ENCODE assay signal across 1 cellular context in the genomic region with DNA sequence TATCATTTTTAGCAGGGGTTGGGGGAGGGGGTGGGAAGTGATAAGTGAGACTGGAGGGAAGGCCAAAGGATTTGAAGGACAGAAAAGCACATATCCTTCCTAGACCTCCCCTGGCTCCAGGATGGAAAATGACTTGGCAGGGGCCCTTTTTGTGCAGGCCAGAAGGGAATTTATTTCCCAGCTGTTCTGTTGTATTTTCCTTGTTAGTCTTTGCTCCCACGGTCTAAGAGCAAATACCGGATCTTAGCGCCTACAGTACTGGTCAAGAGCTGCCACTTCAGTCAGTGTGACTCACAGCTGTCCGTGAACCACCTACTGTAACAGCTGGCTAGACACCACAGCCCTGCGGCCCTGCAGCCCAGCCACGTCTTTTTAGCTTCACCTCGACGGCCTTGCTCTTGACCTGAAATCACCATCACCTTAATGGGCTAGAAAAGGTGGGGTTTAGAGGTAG.
TF ChIP-seq lines count a peak whose summit lies in the region.

No MANE protein-coding gene starts in this region.

TF ChIP-seq in HepG2, 621 proteins besides CTCF, POLR2A, EP300 and RAD21 (continued from another document and continues in another):
- TF ChIP-seq, protein P1, sequence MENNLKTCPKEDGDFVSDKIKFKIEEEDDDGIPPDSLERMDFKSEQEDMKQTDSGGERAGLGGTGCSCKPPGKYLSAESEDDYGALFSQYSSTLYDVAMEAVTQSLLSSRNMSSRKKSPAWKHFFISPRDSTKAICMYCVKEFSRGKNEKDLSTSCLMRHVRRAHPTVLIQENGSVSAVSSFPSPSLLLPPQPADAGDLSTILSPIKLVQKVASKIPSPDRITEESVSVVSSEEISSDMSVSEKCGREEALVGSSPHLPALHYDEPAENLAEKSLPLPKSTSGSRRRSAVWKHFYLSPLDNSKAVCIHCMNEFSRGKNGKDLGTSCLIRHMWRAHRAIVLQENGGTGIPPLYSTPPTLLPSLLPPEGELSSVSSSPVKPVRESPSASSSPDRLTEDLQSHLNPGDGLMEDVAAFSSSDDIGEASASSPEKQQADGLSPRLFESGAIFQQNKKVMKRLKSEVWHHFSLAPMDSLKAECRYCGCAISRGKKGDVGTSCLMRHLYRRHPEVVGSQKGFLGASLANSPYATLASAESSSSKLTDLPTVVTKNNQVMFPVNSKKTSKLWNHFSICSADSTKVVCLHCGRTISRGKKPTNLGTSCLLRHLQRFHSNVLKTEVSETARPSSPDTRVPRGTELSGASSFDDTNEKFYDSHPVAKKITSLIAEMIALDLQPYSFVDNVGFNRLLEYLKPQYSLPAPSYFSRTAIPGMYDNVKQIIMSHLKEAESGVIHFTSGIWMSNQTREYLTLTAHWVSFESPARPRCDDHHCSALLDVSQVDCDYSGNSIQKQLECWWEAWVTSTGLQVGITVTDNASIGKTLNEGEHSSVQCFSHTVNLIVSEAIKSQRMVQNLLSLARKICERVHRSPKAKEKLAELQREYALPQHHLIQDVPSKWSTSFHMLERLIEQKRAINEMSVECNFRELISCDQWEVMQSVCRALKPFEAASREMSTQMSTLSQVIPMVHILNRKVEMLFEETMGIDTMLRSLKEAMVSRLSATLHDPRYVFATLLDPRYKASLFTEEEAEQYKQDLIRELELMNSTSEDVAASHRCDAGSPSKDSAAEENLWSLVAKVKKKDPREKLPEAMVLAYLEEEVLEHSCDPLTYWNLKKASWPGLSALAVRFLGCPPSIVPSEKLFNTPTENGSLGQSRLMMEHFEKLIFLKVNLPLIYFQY (CRISPR knock-in tag; IDR thresholded peaks at IDR 0.05; ENCODE audit: borderline replicate concordance): 0 out of 2 replicates have a peak, but pooled peaks have one; percentile 22
- TF ChIP-seq, protein P2, sequence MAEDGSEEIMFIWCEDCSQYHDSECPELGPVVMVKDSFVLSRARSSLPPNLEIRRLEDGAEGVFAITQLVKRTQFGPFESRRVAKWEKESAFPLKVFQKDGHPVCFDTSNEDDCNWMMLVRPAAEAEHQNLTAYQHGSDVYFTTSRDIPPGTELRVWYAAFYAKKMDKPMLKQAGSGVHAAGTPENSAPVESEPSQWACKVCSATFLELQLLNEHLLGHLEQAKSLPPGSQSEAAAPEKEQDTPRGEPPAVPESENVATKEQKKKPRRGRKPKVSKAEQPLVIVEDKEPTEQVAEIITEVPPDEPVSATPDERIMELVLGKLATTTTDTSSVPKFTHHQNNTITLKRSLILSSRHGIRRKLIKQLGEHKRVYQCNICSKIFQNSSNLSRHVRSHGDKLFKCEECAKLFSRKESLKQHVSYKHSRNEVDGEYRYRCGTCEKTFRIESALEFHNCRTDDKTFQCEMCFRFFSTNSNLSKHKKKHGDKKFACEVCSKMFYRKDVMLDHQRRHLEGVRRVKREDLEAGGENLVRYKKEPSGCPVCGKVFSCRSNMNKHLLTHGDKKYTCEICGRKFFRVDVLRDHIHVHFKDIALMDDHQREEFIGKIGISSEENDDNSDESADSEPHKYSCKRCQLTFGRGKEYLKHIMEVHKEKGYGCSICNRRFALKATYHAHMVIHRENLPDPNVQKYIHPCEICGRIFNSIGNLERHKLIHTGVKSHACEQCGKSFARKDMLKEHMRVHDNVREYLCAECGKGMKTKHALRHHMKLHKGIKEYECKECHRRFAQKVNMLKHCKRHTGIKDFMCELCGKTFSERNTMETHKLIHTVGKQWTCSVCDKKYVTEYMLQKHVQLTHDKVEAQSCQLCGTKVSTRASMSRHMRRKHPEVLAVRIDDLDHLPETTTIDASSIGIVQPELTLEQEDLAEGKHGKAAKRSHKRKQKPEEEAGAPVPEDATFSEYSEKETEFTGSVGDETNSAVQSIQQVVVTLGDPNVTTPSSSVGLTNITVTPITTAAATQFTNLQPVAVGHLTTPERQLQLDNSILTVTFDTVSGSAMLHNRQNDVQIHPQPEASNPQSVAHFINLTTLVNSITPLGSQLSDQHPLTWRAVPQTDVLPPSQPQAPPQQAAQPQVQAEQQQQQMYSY (CRISPR knock-in tag; IDR thresholded peaks at IDR 0.05): no peak
- TF ChIP-seq ETV5 (CRISPR knock-in tag; IDR thresholded peaks at IDR 0.05; ENCODE audit: borderline replicate concordance) (peak; percentile 93), ZNF354B (CRISPR knock-in tag; IDR thresholded peaks at IDR 0.05) (no peak), NR2F2 (IDR thresholded peaks at IDR 0.05; ENCODE audit: borderline replicate concordance, low read depth) (no peak; the same call in 1 of the 2 replicates), ZNF124 (CRISPR knock-in tag; IDR thresholded peaks at IDR 0.05) (peak; percentile 34; the same call in 1 of the 2 replicates), ZNF644 (CRISPR knock-in tag; IDR thresholded peaks at IDR 0.05; ENCODE audit: low read depth) (no peak), SOX13 (IDR thresholded peaks at IDR 0.05) (no peak), SOX13 (CRISPR knock-in tag; conservative IDR thresholded peaks at IDR 0.05 in 1 of 2, IDR thresholded peaks at IDR 0.05 in 1 of 2) (peak in 1 of 2 experiments; percentile 61; a peak in 1 of 4 replicates), SOX6 (IDR thresholded peaks at IDR 0.05) (no peak), SOX6 (CRISPR knock-in tag; IDR thresholded peaks at IDR 0.05) (peak; percentile 70), SRSF1 (optimal IDR thresholded peaks at IDR 0.05; ENCODE audit: low read depth, low read length) (no peak), ZNF773 (CRISPR knock-in tag; IDR thresholded peaks at IDR 0.05; ENCODE audit: borderline replicate concordance) (no peak), ZNF567 (CRISPR knock-in tag; IDR thresholded peaks at IDR 0.05; ENCODE audit: borderline replicate concordance) (no peak), GFI1 (CRISPR knock-in tag; IDR thresholded peaks at IDR 0.05; ENCODE audit: borderline replicate concordance) (peak; percentile 35; the same call in 1 of the 2 replicates), ZNF160 (CRISPR knock-in tag; IDR thresholded peaks at IDR 0.05) (no peak; the same call in 1 of the 2 replicates), HOXA3 (CRISPR knock-in tag; IDR thresholded peaks at IDR 0.05) (peak; percentile 82), ISL2 (CRISPR knock-in tag; IDR thresholded peaks at IDR 0.05) (0 out of 2 replicates have a peak, but pooled peaks have one; percentile 22), ZNF205 (CRISPR knock-in tag; IDR thresholded peaks at IDR 0.05) (no peak), ELF4 (CRISPR knock-in tag; IDR thresholded peaks at IDR 0.05; ENCODE audit: borderline replicate concordance) (0 out of 2 replicates have a peak, but pooled peaks have one; percentile 37), ZNF24 (IDR thresholded peaks at IDR 0.05) (0 out of 2 replicates have a peak, but pooled peaks have one; percentile 22), GATAD2A (CRISPR knock-in tag; IDR thresholded peaks at IDR 0.05) (peak; percentile 92), ZFP62 (CRISPR knock-in tag; IDR thresholded peaks at IDR 0.05) (no peak), ZNF614 (CRISPR knock-in tag; IDR thresholded peaks at IDR 0.05; ENCODE audit: borderline replicate concordance) (peak; percentile 68; the same call in 1 of the 2 replicates)
- TF ChIP-seq, protein P3, sequence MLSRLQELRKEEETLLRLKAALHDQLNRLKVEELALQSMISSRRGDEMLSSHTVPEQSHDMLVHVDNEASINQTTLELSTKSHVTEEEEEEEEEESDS (CRISPR knock-in tag; IDR thresholded peaks at IDR 0.05; ENCODE audit: borderline replicate concordance): no peak
- TF ChIP-seq, protein P4, sequence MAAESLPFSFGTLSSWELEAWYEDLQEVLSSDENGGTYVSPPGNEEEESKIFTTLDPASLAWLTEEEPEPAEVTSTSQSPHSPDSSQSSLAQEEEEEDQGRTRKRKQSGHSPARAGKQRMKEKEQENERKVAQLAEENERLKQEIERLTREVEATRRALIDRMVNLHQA (CRISPR knock-in tag; IDR thresholded peaks at IDR 0.05): no peak
- TF ChIP-seq, protein P5, sequence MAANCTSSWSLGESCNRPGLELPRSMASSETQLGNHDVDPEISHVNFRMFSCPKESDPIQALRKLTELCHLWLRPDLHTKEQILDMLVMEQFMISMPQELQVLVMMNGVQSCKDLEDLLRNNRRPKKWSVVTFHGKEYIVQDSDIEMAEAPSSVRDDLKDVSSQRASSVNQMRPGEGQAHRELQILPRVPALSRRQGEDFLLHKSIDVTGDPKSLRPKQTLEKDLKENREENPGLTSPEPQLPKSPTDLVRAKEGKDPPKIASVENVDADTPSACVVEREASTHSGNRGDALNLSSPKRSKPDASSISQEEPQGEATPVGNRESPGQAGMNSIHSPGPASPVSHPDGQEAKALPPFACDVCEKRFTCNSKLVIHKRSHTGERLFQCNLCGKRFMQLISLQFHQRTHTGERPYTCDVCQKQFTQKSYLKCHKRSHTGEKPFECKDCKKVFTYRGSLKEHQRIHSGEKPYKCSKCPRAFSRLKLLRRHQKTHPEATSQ (CRISPR knock-in tag; IDR thresholded peaks at IDR 0.05; ENCODE audit: borderline replicate concordance): no peak
- TF ChIP-seq, protein P6, sequence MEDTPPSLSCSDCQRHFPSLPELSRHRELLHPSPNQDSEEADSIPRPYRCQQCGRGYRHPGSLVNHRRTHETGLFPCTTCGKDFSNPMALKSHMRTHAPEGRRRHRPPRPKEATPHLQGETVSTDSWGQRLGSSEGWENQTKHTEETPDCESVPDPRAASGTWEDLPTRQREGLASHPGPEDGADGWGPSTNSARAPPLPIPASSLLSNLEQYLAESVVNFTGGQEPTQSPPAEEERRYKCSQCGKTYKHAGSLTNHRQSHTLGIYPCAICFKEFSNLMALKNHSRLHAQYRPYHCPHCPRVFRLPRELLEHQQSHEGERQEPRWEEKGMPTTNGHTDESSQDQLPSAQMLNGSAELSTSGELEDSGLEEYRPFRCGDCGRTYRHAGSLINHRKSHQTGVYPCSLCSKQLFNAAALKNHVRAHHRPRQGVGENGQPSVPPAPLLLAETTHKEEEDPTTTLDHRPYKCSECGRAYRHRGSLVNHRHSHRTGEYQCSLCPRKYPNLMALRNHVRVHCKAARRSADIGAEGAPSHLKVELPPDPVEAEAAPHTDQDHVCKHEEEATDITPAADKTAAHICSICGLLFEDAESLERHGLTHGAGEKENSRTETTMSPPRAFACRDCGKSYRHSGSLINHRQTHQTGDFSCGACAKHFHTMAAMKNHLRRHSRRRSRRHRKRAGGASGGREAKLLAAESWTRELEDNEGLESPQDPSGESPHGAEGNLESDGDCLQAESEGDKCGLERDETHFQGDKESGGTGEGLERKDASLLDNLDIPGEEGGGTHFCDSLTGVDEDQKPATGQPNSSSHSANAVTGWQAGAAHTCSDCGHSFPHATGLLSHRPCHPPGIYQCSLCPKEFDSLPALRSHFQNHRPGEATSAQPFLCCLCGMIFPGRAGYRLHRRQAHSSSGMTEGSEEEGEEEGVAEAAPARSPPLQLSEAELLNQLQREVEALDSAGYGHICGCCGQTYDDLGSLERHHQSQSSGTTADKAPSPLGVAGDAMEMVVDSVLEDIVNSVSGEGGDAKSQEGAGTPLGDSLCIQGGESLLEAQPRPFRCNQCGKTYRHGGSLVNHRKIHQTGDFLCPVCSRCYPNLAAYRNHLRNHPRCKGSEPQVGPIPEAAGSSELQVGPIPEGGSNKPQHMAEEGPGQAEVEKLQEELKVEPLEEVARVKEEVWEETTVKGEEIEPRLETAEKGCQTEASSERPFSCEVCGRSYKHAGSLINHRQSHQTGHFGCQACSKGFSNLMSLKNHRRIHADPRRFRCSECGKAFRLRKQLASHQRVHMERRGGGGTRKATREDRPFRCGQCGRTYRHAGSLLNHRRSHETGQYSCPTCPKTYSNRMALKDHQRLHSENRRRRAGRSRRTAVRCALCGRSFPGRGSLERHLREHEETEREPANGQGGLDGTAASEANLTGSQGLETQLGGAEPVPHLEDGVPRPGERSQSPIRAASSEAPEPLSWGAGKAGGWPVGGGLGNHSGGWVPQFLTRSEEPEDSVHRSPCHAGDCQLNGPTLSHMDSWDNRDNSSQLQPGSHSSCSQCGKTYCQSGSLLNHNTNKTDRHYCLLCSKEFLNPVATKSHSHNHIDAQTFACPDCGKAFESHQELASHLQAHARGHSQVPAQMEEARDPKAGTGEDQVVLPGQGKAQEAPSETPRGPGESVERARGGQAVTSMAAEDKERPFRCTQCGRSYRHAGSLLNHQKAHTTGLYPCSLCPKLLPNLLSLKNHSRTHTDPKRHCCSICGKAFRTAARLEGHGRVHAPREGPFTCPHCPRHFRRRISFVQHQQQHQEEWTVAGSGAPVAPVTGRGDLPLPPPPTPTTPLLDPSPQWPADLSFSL (CRISPR knock-in tag; IDR thresholded peaks at IDR 0.05): no peak
- TF ChIP-seq, protein P7, sequence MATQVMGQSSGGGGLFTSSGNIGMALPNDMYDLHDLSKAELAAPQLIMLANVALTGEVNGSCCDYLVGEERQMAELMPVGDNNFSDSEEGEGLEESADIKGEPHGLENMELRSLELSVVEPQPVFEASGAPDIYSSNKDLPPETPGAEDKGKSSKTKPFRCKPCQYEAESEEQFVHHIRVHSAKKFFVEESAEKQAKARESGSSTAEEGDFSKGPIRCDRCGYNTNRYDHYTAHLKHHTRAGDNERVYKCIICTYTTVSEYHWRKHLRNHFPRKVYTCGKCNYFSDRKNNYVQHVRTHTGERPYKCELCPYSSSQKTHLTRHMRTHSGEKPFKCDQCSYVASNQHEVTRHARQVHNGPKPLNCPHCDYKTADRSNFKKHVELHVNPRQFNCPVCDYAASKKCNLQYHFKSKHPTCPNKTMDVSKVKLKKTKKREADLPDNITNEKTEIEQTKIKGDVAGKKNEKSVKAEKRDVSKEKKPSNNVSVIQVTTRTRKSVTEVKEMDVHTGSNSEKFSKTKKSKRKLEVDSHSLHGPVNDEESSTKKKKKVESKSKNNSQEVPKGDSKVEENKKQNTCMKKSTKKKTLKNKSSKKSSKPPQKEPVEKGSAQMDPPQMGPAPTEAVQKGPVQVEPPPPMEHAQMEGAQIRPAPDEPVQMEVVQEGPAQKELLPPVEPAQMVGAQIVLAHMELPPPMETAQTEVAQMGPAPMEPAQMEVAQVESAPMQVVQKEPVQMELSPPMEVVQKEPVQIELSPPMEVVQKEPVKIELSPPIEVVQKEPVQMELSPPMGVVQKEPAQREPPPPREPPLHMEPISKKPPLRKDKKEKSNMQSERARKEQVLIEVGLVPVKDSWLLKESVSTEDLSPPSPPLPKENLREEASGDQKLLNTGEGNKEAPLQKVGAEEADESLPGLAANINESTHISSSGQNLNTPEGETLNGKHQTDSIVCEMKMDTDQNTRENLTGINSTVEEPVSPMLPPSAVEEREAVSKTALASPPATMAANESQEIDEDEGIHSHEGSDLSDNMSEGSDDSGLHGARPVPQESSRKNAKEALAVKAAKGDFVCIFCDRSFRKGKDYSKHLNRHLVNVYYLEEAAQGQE (IDR thresholded peaks at IDR 0.05; ENCODE audit: borderline replicate concordance in 1 of 2, low read depth in 1 of 2, low read length in 2 of 2): no peak; a peak in 1 of 4 replicates
- TF ChIP-seq, protein P8, sequence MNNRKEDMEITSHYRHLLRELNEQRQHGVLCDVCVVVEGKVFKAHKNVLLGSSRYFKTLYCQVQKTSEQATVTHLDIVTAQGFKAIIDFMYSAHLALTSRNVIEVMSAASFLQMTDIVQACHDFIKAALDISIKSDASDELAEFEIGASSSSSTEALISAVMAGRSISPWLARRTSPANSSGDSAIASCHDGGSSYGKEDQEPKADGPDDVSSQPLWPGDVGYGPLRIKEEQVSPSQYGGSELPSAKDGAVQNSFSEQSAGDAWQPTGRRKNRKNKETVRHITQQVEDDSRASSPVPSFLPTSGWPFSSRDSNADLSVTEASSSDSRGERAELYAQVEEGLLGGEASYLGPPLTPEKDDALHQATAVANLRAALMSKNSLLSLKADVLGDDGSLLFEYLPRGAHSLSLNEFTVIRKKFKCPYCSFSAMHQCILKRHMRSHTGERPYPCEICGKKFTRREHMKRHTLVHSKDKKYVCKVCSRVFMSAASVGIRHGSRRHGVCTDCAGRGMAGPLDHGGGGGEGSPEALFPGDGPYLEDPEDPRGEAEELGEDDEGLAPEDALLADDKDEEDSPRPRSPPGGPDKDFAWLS (CRISPR knock-in tag; IDR thresholded peaks at IDR 0.05; ENCODE audit: borderline replicate concordance): no peak
